ENCODE assay signal across 10 cellular contexts in genomic region chr17:12395733-12396354, GRCh38.
DNase-seq lines count a peak whose midpoint lies in the region; ATAC-seq and TF ChIP-seq lines count a peak whose summit lies in the region.
"Had no signal": no experiment of that assay in that cellular context is flagged by ENCODE, and none has a peak within 500 bp of the region (broad histone marks: within the 10 kb centered on the region; RNA-seq: fewer than 3 reads in every experiment).

No MANE protein-coding gene starts in this region.

- DNase-seq in MCF 10A (ENCODE audit: unreplicated experiment) (peak; percentile 14), mammary epithelial cell (no peak), NCI-H460 (ENCODE audit: extremely low read depth, low read depth) (peak; percentile 14), fibroblast of lung (ENCODE audit: low read depth in 2 of 2) (no peak), tibial artery (no peak)
- no peak for DNase-seq in activated naive CD8-positive, alpha-beta T cell treated with anti-CD3 and anti-CD28 coated beads, Interleukin-2, amount 50 U/mL, for 24 hours
- DNase-seq: activated naive CD8-positive, alpha-beta T cell treated with anti-CD3 and anti-CD28 coated beads, Interleukin-2, amount 10 ng/mL, durations not matched to agents 7 days and 5 days; naive thymus-derived CD8-positive, alpha-beta T cell had no signal

- peak; percentile 34 for TF ChIP-seq CTCF in MCF 10A (IDR thresholded peaks at IDR 0.05; ENCODE audit: unreplicated experiment)
- TF ChIP-seq CTCF in mammary epithelial cell (conservative IDR thresholded peaks at IDR 0.05 in 1 of 2, IDR thresholded peaks at IDR 0.05 in 1 of 2; ENCODE audit: extremely low read depth in 1 of 2, insufficient read depth in 1 of 2, low read depth in 1 of 2, low read length in 2 of 2): peak in 1 of 2 donors; percentile 33
- TF ChIP-seq CTCF in fibroblast of lung (conservative IDR thresholded peaks at IDR 0.05 in 1 of 2, IDR thresholded peaks at IDR 0.05 in 1 of 2; ENCODE audit: low read depth in 1 of 2, low read length in 2 of 2): peak; percentile 33 to 62
- TF ChIP-seq CTCF in tibial artery (IDR thresholded peaks at IDR 0.05): peak; percentile 22 to 24

- CTCF ChIA-PET in MCF 10A (lab: Yijun Ruan, JAX): interaction anchor here (0.8 to 1.9 kb wide), 4 partner anchors 11 to 140 kb away, joined by 3 to 4 read pairs (median 3); no protein-coding TSS in a partner anchor
- CTCF ChIA-PET in mammary epithelial cell (lab: Charles Lee; ENCODE audit: low non-redundant PET): no interaction called here

- H3K4me1 Mint-ChIP-seq in MCF 10A (ENCODE audit: insufficient read depth, unreplicated experiment): peaks cover 5% of the 10 kb centered on the region
- no peaks in the 10 kb centered on the region for H3K4me1 Mint-ChIP-seq in activated naive CD8-positive, alpha-beta T cell treated with anti-CD3 and anti-CD28 coated beads, Interleukin-2, amount 50 U/mL, for 24 hours
- H3K4me1 Mint-ChIP-seq: activated naive CD8-positive, alpha-beta T cell treated with anti-CD3 and anti-CD28 coated beads, Interleukin-2, amount 10 ng/mL, durations not matched to agents 7 days and 5 days; naive thymus-derived CD8-positive, alpha-beta T cell had no signal

- H3K4me3 ChIP-seq in mammary epithelial cell (replicated peaks in 1 of 3; ENCODE audit: insufficient read depth in 1 of 3, low read depth in 2 of 3, low read length in 3 of 3) (no peak overlapping the region), fibroblast of lung (replicated peaks in 1 of 4; ENCODE audit: control extremely low read depth in 1 of 4, insufficient read depth in 1 of 4, low read depth in 3 of 4, low read length in 4 of 4) (no peak overlapping the region), tibial artery (no peak overlapping the region)

- intact Hi-C loops in MCF 10A (cut with micrococcal nuclease) (no loop called here), mammary epithelial cell (cut with micrococcal nuclease) (no loop called here), tibial artery (cut with DNase I; ENCODE audit: low total_unique reads) (no loop called here)

- H3K27me3 ChIP-seq in mammary epithelial cell (ENCODE audit: insufficient read depth, low read length): no peaks in the 10 kb centered on the region
- H3K27me3 ChIP-seq in fibroblast of lung (ENCODE audit: control insufficient read depth, insufficient read depth, low read length): no peaks in the 10 kb centered on the region
- H3K27me3 ChIP-seq in tibial artery: no peaks in the 10 kb centered on the region

- H2AFZ ChIP-seq in mammary epithelial cell (ENCODE audit: low read depth, low read length) (no peak overlapping the region), fibroblast of lung (ENCODE audit: low read length) (no peak overlapping the region)

- H3K27me3 Mint-ChIP-seq in MCF 10A (ENCODE audit: insufficient read depth, unreplicated experiment): peaks cover 11% of the 10 kb centered on the region
- H3K27me3 Mint-ChIP-seq in activated naive CD8-positive, alpha-beta T cell treated with anti-CD3 and anti-CD28 coated beads, Interleukin-2, amount 50 U/mL, for 24 hours: no peaks in the 10 kb centered on the region
- H3K27me3 Mint-ChIP-seq: activated naive CD8-positive, alpha-beta T cell treated with anti-CD3 and anti-CD28 coated beads, Interleukin-2, amount 10 ng/mL, durations not matched to agents 7 days and 5 days had no signal

- H4K20me1 ChIP-seq in mammary epithelial cell (ENCODE audit: insufficient read depth, low read length): no peaks in the 10 kb centered on the region
- H4K20me1 ChIP-seq in fibroblast of lung (ENCODE audit: control insufficient read depth, extremely low read depth, insufficient read depth, low read length): no peaks in the 10 kb centered on the region

- H3K4me2 ChIP-seq in mammary epithelial cell (ENCODE audit: insufficient read depth, low read depth, low read length): no peak overlapping the region
- no peak overlapping the region for H3K4me2 ChIP-seq in fibroblast of lung (ENCODE audit: extremely low read depth, insufficient read depth, low read length)

- BruUV-seq in MCF 10A (replicated peaks; lab: Mats Ljungman, UMichigan) (no TSS peak), mammary epithelial cell (replicated peaks; lab: Mats Ljungman, UMichigan) (no TSS peak)

- H3K27ac ChIP-seq in mammary epithelial cell (ENCODE audit: insufficient read depth, low read depth, low read length) (no peak overlapping the region), fibroblast of lung (ENCODE audit: insufficient read depth, low read length) (no peak overlapping the region), tibial artery (no peak overlapping the region)

- no peak overlapping the region for H3K27ac Mint-ChIP-seq in MCF 10A (ENCODE audit: low read depth, unreplicated experiment)
- H3K27ac Mint-ChIP-seq in activated naive CD8-positive, alpha-beta T cell treated with anti-CD3 and anti-CD28 coated beads, Interleukin-2, amount 50 U/mL, for 24 hours: no peak overlapping the region
- H3K27ac Mint-ChIP-seq: activated naive CD8-positive, alpha-beta T cell treated with anti-CD3 and anti-CD28 coated beads, Interleukin-2, amount 10 ng/mL, durations not matched to agents 7 days and 5 days; naive thymus-derived CD8-positive, alpha-beta T cell had no signal

- H3K36me3 ChIP-seq in mammary epithelial cell (ENCODE audit: insufficient read depth, low read length) (no peaks in the 10 kb centered on the region), fibroblast of lung (ENCODE audit: control insufficient read depth, insufficient read depth, low read length) (no peaks in the 10 kb centered on the region), tibial artery (no peaks in the 10 kb centered on the region)

- H3K9ac ChIP-seq in mammary epithelial cell (ENCODE audit: insufficient read depth, low read length) (no peak overlapping the region), fibroblast of lung (ENCODE audit: insufficient read depth, low read length) (no peak overlapping the region)

- no peaks in the 10 kb centered on the region for H3K4me1 ChIP-seq in mammary epithelial cell (ENCODE audit: insufficient read depth, low read length)
- H3K4me1 ChIP-seq in fibroblast of lung (ENCODE audit: control insufficient read depth, extremely low read depth, insufficient read depth, low read length): no peaks in the 10 kb centered on the region
- peaks cover 0 to 14% (median 1%) of the 10 kb centered on the region in 4 donors for H3K4me1 ChIP-seq in tibial artery

- in situ Hi-C loops in mammary epithelial cell (cut with MboI; ENCODE audit: low sequenced_read_pairs in 2 of 2): no loop called here

- H3K4me3 Mint-ChIP-seq in MCF 10A (ENCODE audit: unreplicated experiment): no peak overlapping the region
- H3K4me3 Mint-ChIP-seq in activated naive CD8-positive, alpha-beta T cell treated with anti-CD3 and anti-CD28 coated beads, Interleukin-2, amount 50 U/mL, for 24 hours: no peak overlapping the region
- H3K4me3 Mint-ChIP-seq: activated naive CD8-positive, alpha-beta T cell treated with anti-CD3 and anti-CD28 coated beads, Interleukin-2, amount 10 ng/mL, durations not matched to agents 7 days and 5 days; naive thymus-derived CD8-positive, alpha-beta T cell had no signal

- dilution Hi-C loops in mammary epithelial cell (cut with HindIII; ENCODE audit: low sequenced_read_pairs): no loop called here

- POLR2A ChIA-PET in MCF 10A (lab: Yijun Ruan, JAX): no interaction called here

- no peaks in the 10 kb centered on the region for H3K36me3 Mint-ChIP-seq in MCF 10A (ENCODE audit: insufficient read depth, unreplicated experiment)
- H3K36me3 Mint-ChIP-seq in activated naive CD8-positive, alpha-beta T cell treated with anti-CD3 and anti-CD28 coated beads, Interleukin-2, amount 50 U/mL, for 24 hours (ENCODE audit: low read depth): no peaks in the 10 kb centered on the region
- H3K36me3 Mint-ChIP-seq: activated naive CD8-positive, alpha-beta T cell treated with anti-CD3 and anti-CD28 coated beads, Interleukin-2, amount 10 ng/mL, durations not matched to agents 7 days and 5 days had no signal

- peaks cover 28% of the 10 kb centered on the region for H3K9me3 ChIP-seq in mammary epithelial cell (replicated peaks; ENCODE audit: insufficient read depth, low read length)
- no peaks in the 10 kb centered on the region for H3K9me3 ChIP-seq in fibroblast of lung (ENCODE audit: control insufficient read depth, insufficient read depth, low read depth, low read length)
- no peaks in the 10 kb centered on the region for H3K9me3 ChIP-seq in tibial artery

- peaks cover 15% of the 10 kb centered on the region for H3K9me3 Mint-ChIP-seq in MCF 10A (ENCODE audit: unreplicated experiment)
- peaks cover 17% of the 10 kb centered on the region for H3K9me3 Mint-ChIP-seq in activated naive CD8-positive, alpha-beta T cell treated with anti-CD3 and anti-CD28 coated beads, Interleukin-2, amount 50 U/mL, for 24 hours

- H3K79me2 ChIP-seq in mammary epithelial cell (ENCODE audit: insufficient read depth, low read length): no peaks in the 10 kb centered on the region
- H3K79me2 ChIP-seq in fibroblast of lung (ENCODE audit: control insufficient read depth, insufficient read depth, low read length): no peaks in the 10 kb centered on the region

- no peak for ATAC-seq in GM18907 (IDR thresholded peaks at IDR 0.05; ENCODE audit: unreplicated experiment)
- no peak for ATAC-seq in HG03521 (IDR thresholded peaks at IDR 0.05; ENCODE audit: unreplicated experiment)
- ATAC-seq in activated naive CD8-positive, alpha-beta T cell treated with anti-CD3 and anti-CD28 coated beads, Interleukin-2, amount 50 U/mL, for 24 hours: no peak
- ATAC-seq: naive thymus-derived CD8-positive, alpha-beta T cell had no signal

- 44% methylated on average over 4 of the region's 5 CpGs for WGBS in mammary epithelial cell (ENCODE audit: low coverage, missing lambda C conversion rate)

Comparison
In these comparisons a context has a peak if more than half of its experiments do, and no peak if none do; other contexts are left out.
1. DNase-seq: peak in MCF 10A (single experiment) and NCI-H460 (single experiment); none in mammary epithelial cell (single experiment), fibroblast of lung (0 of 2), tibial artery (0 of 2) and activated naive CD8-positive, alpha-beta T cell treated with anti-CD3 and anti-CD28 coated beads, Interleukin-2, amount 50 U/mL, for 24 hours (single experiment).